ENCODE assay signal across 16 cellular contexts in genomic region chrX:37813570-37813969, GRCh38. TPM values are rescaled to one million over a fixed set of nuclear protein-coding genes. Genes with fewer than 3 reads are reported as not detected.
DNase-seq lines count a peak whose midpoint lies in the region; ATAC-seq lines count a peak whose summit lies in the region.
"Had no signal": no experiment of that assay in that cellular context is flagged by ENCODE, and none has a peak within 500 bp of the region (broad histone marks: within the 10 kb centered on the region; RNA-seq: fewer than 3 reads in every experiment).

No MANE protein-coding gene starts in this region.

- no peak overlapping the region for H3K4me3 Mint-ChIP-seq in activated naive CD8-positive, alpha-beta T cell treated with anti-CD3 and anti-CD28 coated beads, Interleukin-2, amount 50 U/mL, for 24 hours
- no peak overlapping the region for H3K4me3 Mint-ChIP-seq in activated naive CD8-positive, alpha-beta T cell treated with anti-CD3 and anti-CD28 coated beads for 36 hours
- H3K4me3 Mint-ChIP-seq in dendritic cell treated with granulocyte-macrophage colony-stimulating factor and Interleukin-4, amounts not matched to agents 40 ng/mL and 50 ng/mL, for 4 days = no peak overlapping the region
- no peak overlapping the region for H3K4me3 Mint-ChIP-seq in naive thymus-derived CD8-positive, alpha-beta T cell
- H3K4me3 Mint-ChIP-seq: CD8-positive, alpha-beta memory T cell; T-cell; WTC11 had no signal

- in situ Hi-C loops in HAP-1 (cut with MboI; ENCODE audit: low sequenced_read_pairs) = loop anchor here (25.0 kb wide), 2 partner anchors 226 to 301 kb away; no protein-coding TSS in a partner anchor

- no peak overlapping the region for H3K4me3 ChIP-seq in HAP-1
- H3K4me3 ChIP-seq: gastroesophageal sphincter, smooth muscle cell had no signal

- no peaks in the 10 kb centered on the region for H3K27me3 ChIP-seq in HAP-1 (ENCODE audit: low read depth)
- H3K27me3 ChIP-seq: gastroesophageal sphincter had no signal

- peak; percentile 69 for ATAC-seq in activated naive CD8-positive, alpha-beta T cell treated with anti-CD3 and anti-CD28 coated beads, Interleukin-2, amount 50 U/mL, for 24 hours
- ATAC-seq in naive thymus-derived CD8-positive, alpha-beta T cell = no peak
- ATAC-seq: gastroesophageal sphincter, T-cell, WTC11 had no signal

- no peak for DNase-seq in activated naive CD8-positive, alpha-beta T cell treated with anti-CD3 and anti-CD28 coated beads, Interleukin-2, amount 50 U/mL, for 24 hours
- DNase-seq in activated naive CD8-positive, alpha-beta T cell treated with anti-CD3 and anti-CD28 coated beads for 36 hours = no peak
- peak; percentile 39 to 81 for DNase-seq in NOMO-1 (lab: John Stamatoyannopoulos, UW; ENCODE audit: unreplicated experiment in 2 of 2)
- DNase-seq in naive thymus-derived CD8-positive, alpha-beta T cell = no peak
- no peak for DNase-seq in HAP-1 (ENCODE audit: low spot score in 2 of 2)
- DNase-seq in DMS53 (lab: John Stamatoyannopoulos, UW) = no peak
- DNase-seq in HCEC 1CT = no peak
- DNase-seq: caudate nucleus; CD8-positive, alpha-beta memory T cell; erythroblast; T-cell had no signal

- H3K9me3 Mint-ChIP-seq in activated naive CD8-positive, alpha-beta T cell treated with anti-CD3 and anti-CD28 coated beads, Interleukin-2, amount 50 U/mL, for 24 hours = no peaks in the 10 kb centered on the region
- H3K9me3 Mint-ChIP-seq in activated naive CD8-positive, alpha-beta T cell treated with anti-CD3 and anti-CD28 coated beads for 36 hours = no peaks in the 10 kb centered on the region
- no peaks in the 10 kb centered on the region for H3K9me3 Mint-ChIP-seq in dendritic cell treated with granulocyte-macrophage colony-stimulating factor and Interleukin-4, amounts not matched to agents 40 ng/mL and 50 ng/mL, for 4 days
- H3K9me3 Mint-ChIP-seq in naive thymus-derived CD8-positive, alpha-beta T cell = no peaks in the 10 kb centered on the region
- H3K9me3 Mint-ChIP-seq: CD8-positive, alpha-beta memory T cell; T-cell; WTC11 had no signal

- no peak overlapping the region for H3K27ac Mint-ChIP-seq in activated naive CD8-positive, alpha-beta T cell treated with anti-CD3 and anti-CD28 coated beads, Interleukin-2, amount 50 U/mL, for 24 hours
- no peak overlapping the region for H3K27ac Mint-ChIP-seq in activated naive CD8-positive, alpha-beta T cell treated with anti-CD3 and anti-CD28 coated beads for 36 hours
- H3K27ac Mint-ChIP-seq in dendritic cell treated with granulocyte-macrophage colony-stimulating factor and Interleukin-4, amounts not matched to agents 40 ng/mL and 50 ng/mL, for 4 days = peak overlapping the region; percentile 82
- H3K27ac Mint-ChIP-seq in naive thymus-derived CD8-positive, alpha-beta T cell = no peak overlapping the region
- H3K27ac Mint-ChIP-seq: CD8-positive, alpha-beta memory T cell; T-cell; WTC11 had no signal

- POLR2A ChIA-PET in naive thymus-derived CD8-positive, alpha-beta T cell (lab: Charles Lee) = no interaction called here

- H3K4me1 ChIP-seq in HAP-1 = peaks cover 12% of the 10 kb centered on the region
- H3K4me1 ChIP-seq: gastroesophageal sphincter had no signal

- intact Hi-C loops in dendritic cell treated with granulocyte-macrophage colony-stimulating factor and Interleukin-4, amounts not matched to agents 40 ng/mL and 50 ng/mL, for 4 days (cut with micrococcal nuclease) = no loop called here

- H3K4me1 Mint-ChIP-seq in activated naive CD8-positive, alpha-beta T cell treated with anti-CD3 and anti-CD28 coated beads, Interleukin-2, amount 50 U/mL, for 24 hours = peaks cover 21% of the 10 kb centered on the region
- no peaks in the 10 kb centered on the region for H3K4me1 Mint-ChIP-seq in activated naive CD8-positive, alpha-beta T cell treated with anti-CD3 and anti-CD28 coated beads for 36 hours
- peaks cover 46% of the 10 kb centered on the region for H3K4me1 Mint-ChIP-seq in dendritic cell treated with granulocyte-macrophage colony-stimulating factor and Interleukin-4, amounts not matched to agents 40 ng/mL and 50 ng/mL, for 4 days (ENCODE audit: low read depth)
- H3K4me1 Mint-ChIP-seq in naive thymus-derived CD8-positive, alpha-beta T cell = peaks cover 0 to 37% (median 0%) of the 10 kb centered on the region in 4 donors
- H3K4me1 Mint-ChIP-seq: CD8-positive, alpha-beta memory T cell had no signal

- H3K36me3 Mint-ChIP-seq in activated naive CD8-positive, alpha-beta T cell treated with anti-CD3 and anti-CD28 coated beads, Interleukin-2, amount 50 U/mL, for 24 hours (ENCODE audit: low read depth) = no peaks in the 10 kb centered on the region
- no peaks in the 10 kb centered on the region for H3K36me3 Mint-ChIP-seq in activated naive CD8-positive, alpha-beta T cell treated with anti-CD3 and anti-CD28 coated beads for 36 hours
- peaks cover 46% of the 10 kb centered on the region for H3K36me3 Mint-ChIP-seq in dendritic cell treated with granulocyte-macrophage colony-stimulating factor and Interleukin-4, amounts not matched to agents 40 ng/mL and 50 ng/mL, for 4 days (ENCODE audit: low read depth)
- no peaks in the 10 kb centered on the region for H3K36me3 Mint-ChIP-seq in naive thymus-derived CD8-positive, alpha-beta T cell
- H3K36me3 Mint-ChIP-seq: CD8-positive, alpha-beta memory T cell; T-cell; WTC11 had no signal

- no peaks in the 10 kb centered on the region for H3K9me3 ChIP-seq in HAP-1
- H3K9me3 ChIP-seq: gastroesophageal sphincter had no signal

- H3K27me3 Mint-ChIP-seq in activated naive CD8-positive, alpha-beta T cell treated with anti-CD3 and anti-CD28 coated beads, Interleukin-2, amount 50 U/mL, for 24 hours = no peaks in the 10 kb centered on the region
- H3K27me3 Mint-ChIP-seq in activated naive CD8-positive, alpha-beta T cell treated with anti-CD3 and anti-CD28 coated beads for 36 hours = no peaks in the 10 kb centered on the region
- no peaks in the 10 kb centered on the region for H3K27me3 Mint-ChIP-seq in dendritic cell treated with granulocyte-macrophage colony-stimulating factor and Interleukin-4, amounts not matched to agents 40 ng/mL and 50 ng/mL, for 4 days
- no peaks in the 10 kb centered on the region for H3K27me3 Mint-ChIP-seq in naive thymus-derived CD8-positive, alpha-beta T cell

- no peaks in the 10 kb centered on the region for H3K36me3 ChIP-seq in HAP-1 (replicated peaks)
- H3K36me3 ChIP-seq: gastroesophageal sphincter had no signal

RNA-seq across cellular contexts. Expression of gene CYBB, which starts 33.7 kb away (rescaled TPM):
- under 1 TPM; 0.50 to 0.76 TPM for total RNA-seq in activated naive CD8-positive, alpha-beta T cell treated with anti-CD3 and anti-CD28 coated beads for 36 hours
- 1 to 10 TPM; 4.5 to 5.6 TPM for total RNA-seq in naive thymus-derived CD8-positive, alpha-beta T cell
- polyA plus RNA-seq in naive thymus-derived CD8-positive, alpha-beta T cell = under 1 TPM; 0.13 to 0.51 (median 0.47) TPM
- total RNA-seq: pulmonary artery endothelial cell, smooth muscle cell had no signal
- polyA plus RNA-seq: CD8-positive, alpha-beta memory T cell; smooth muscle cell had no signal

RNA-seq across cellular contexts. Expression of gene DYNLT3, which starts 33.8 kb away (rescaled TPM):
- 10 to 100 TPM; 19.6 to 19.7 TPM for total RNA-seq in activated naive CD8-positive, alpha-beta T cell treated with anti-CD3 and anti-CD28 coated beads for 36 hours
- 10 to 100 TPM; 40.0 to 42.2 TPM for total RNA-seq in naive thymus-derived CD8-positive, alpha-beta T cell
- 10 to 100 TPM; 26.8 to 39.6 (median 33.8) TPM for polyA plus RNA-seq in naive thymus-derived CD8-positive, alpha-beta T cell

Comparison
In these comparisons a context has a peak if more than half of its experiments do, and no peak if none do; other contexts are left out.
1. DNase-seq: peak in NOMO-1 (2 of 2); none in activated naive CD8-positive, alpha-beta T cell treated with anti-CD3 and anti-CD28 coated beads, Interleukin-2, amount 50 U/mL, for 24 hours (single experiment), activated naive CD8-positive, alpha-beta T cell treated with anti-CD3 and anti-CD28 coated beads for 36 hours (single experiment), naive thymus-derived CD8-positive, alpha-beta T cell (0 of 10), HAP-1 (0 of 2), DMS53 (single experiment) and HCEC 1CT (single experiment).